In genomic region chr21:36060159-36060921, GRCh38 we compare ENCODE assay signal across 8 cellular contexts. TPM values are rescaled to one million over a fixed set of nuclear protein-coding genes. Genes with fewer than 3 reads are reported as not detected.
DNase-seq lines count a peak whose midpoint lies in the region; TF ChIP-seq lines count a peak whose summit lies in the region.

TSS of gene SETD4 (minus strand) at chr21:36060526. CDS start at chr21:36058888, 1,638 bp downstream.

- H3K27me3 Mint-ChIP-seq in neural progenitor cell (ENCODE audit: insufficient read depth, low read depth), result peaks cover 5% of the 10 kb centered on the region

- peaks cover 16% of the 10 kb centered on the region for H3K36me3 Mint-ChIP-seq in neural progenitor cell

- peak; percentile 81 to 94 for DNase-seq in HAP-1 (ENCODE audit: low spot score in 2 of 2)
- DNase-seq in MM.1S, result peak; percentile 95
- peak; percentile 97 for DNase-seq in SIG-M5 (lab: John Stamatoyannopoulos, UW)
- peak; percentile 81 for DNase-seq in activated gamma-delta T cell (lab: John Stamatoyannopoulos, UW)
- DNase-seq in foreskin fibroblast, result peak; percentile 89 to 96
- DNase-seq in neural progenitor cell (ENCODE audit: low spot score), result peak; percentile 94
- DNase-seq in stromal cell of bone marrow (ENCODE audit: low read depth), result peak; percentile 86

- H3K9me3 ChIP-seq in ES-I3 (ENCODE audit: control insufficient read depth, insufficient read depth, low read length) (no peaks in the 10 kb centered on the region), HAP-1 (no peaks in the 10 kb centered on the region), MM.1S (replicated peaks; ENCODE audit: insufficient read depth, low read length) (no peaks in the 10 kb centered on the region), neural progenitor cell (ENCODE audit: low read depth) (no peaks in the 10 kb centered on the region)

- no peaks in the 10 kb centered on the region for H3K4me1 ChIP-seq in ES-I3 (ENCODE audit: insufficient read depth, low read length)
- peaks cover 12% of the 10 kb centered on the region for H3K4me1 ChIP-seq in HAP-1
- peaks cover 10% of the 10 kb centered on the region; the same call in 1 of the 2 replicates for H3K4me1 ChIP-seq in MM.1S (ENCODE audit: low read length)
- peaks cover 8% of the 10 kb centered on the region for H3K4me1 ChIP-seq in neural progenitor cell

- no peak for TF ChIP-seq CTCF in MM.1S (IDR thresholded peaks at IDR 0.05; ENCODE audit: low read length)
- TF ChIP-seq CTCF in foreskin fibroblast (IDR thresholded peaks at IDR 0.05; ENCODE audit: low read depth, low read length), result no peak
- TF ChIP-seq CTCF in neural progenitor cell (IDR thresholded peaks at IDR 0.05), result no peak

- H3K27ac ChIP-seq in MM.1S (ENCODE audit: low read length) (peak within 1 kb of the TSS; percentile 77), neural progenitor cell (peak within 1 kb of the TSS; percentile 90)

- H3F3A ChIP-seq in MM.1S (ENCODE audit: insufficient read depth, low read length), result peaks cover 10% of the 10 kb centered on the region
- peaks cover 21% of the 10 kb centered on the region for H3F3A ChIP-seq in neural progenitor cell (ENCODE audit: low read depth)

- H3K4me3 Mint-ChIP-seq in neural progenitor cell, result peak within 1 kb of the TSS; percentile 96

- H3K79me2 ChIP-seq in MM.1S (ENCODE audit: low read length), result peaks cover 23% of the 10 kb centered on the region
- peaks cover 31% of the 10 kb centered on the region for H3K79me2 ChIP-seq in neural progenitor cell (ENCODE audit: low read depth)

- in situ Hi-C loops in HAP-1 (cut with MboI; ENCODE audit: low sequenced_read_pairs), result loop anchor here (25.0 kb wide), 1 partner anchor 1198 kb away; no protein-coding TSS in a partner anchor

- H3K36me3 ChIP-seq in ES-I3 (ENCODE audit: insufficient read depth, low read length) (peaks cover 10% of the 10 kb centered on the region), HAP-1 (replicated peaks) (peaks cover 25% of the 10 kb centered on the region), MM.1S (replicated peaks; ENCODE audit: insufficient read depth, low read length) (peaks cover 7% of the 10 kb centered on the region; the same call in 1 of the 2 replicates), neural progenitor cell (peaks cover 7% of the 10 kb centered on the region)

- H3K4me1 Mint-ChIP-seq in neural progenitor cell, result peaks cover 13% of the 10 kb centered on the region

- H3K9me2 ChIP-seq in MM.1S (replicated peaks; ENCODE audit: insufficient read depth, low read length), result no peaks in the 10 kb centered on the region

- H4K20me1 ChIP-seq in MM.1S (ENCODE audit: insufficient read depth, low read length), result no peaks in the 10 kb centered on the region
- no peaks in the 10 kb centered on the region for H4K20me1 ChIP-seq in neural progenitor cell (ENCODE audit: low read depth)

- peak within 1 kb of the TSS; percentile 90 for H3K9ac ChIP-seq in ES-I3 (ENCODE audit: low read depth, low read length)
- peak within 1 kb of the TSS; percentile 60 for H3K9ac ChIP-seq in MM.1S (ENCODE audit: low read length)
- H3K9ac ChIP-seq in neural progenitor cell, result peak within 1 kb of the TSS; percentile 42

- H3K4me3 ChIP-seq in HAP-1 (peak within 1 kb of the TSS; percentile 89), MM.1S (ENCODE audit: low read length) (peak within 1 kb of the TSS; percentile 78), foreskin fibroblast (ENCODE audit: low read depth in 1 of 2, low read length in 2 of 2) (peak within 1 kb of the TSS; percentile 73 to 99), neural progenitor cell (peak within 1 kb of the TSS; percentile 98)

- H3K27me3 ChIP-seq in HAP-1 (ENCODE audit: low read depth), result no peaks in the 10 kb centered on the region
- H3K27me3 ChIP-seq in MM.1S (replicated peaks; ENCODE audit: insufficient read depth, low read length), result no peaks in the 10 kb centered on the region
- no peaks in the 10 kb centered on the region for H3K27me3 ChIP-seq in neural progenitor cell

- peak within 1 kb of the TSS; percentile 81 for H3K27ac Mint-ChIP-seq in neural progenitor cell

- H3K4me2 ChIP-seq in MM.1S (ENCODE audit: low read depth, low read length), result peak within 1 kb of the TSS; percentile 72
- H3K4me2 ChIP-seq in neural progenitor cell, result peak within 1 kb of the TSS; percentile 85

- H2AFZ ChIP-seq in MM.1S (ENCODE audit: low read length) (peak within 1 kb of the TSS; percentile 81), neural progenitor cell (replicated peaks) (peak within 1 kb of the TSS; percentile 95)

- no peaks in the 10 kb centered on the region for H3K9me3 Mint-ChIP-seq in neural progenitor cell

RNA-seq across cellular contexts. Expression of gene SETD4, which starts in this region (rescaled TPM):
- total RNA-seq in neural progenitor cell (ENCODE audit: low replicate concordance), result 21.6 and 31.6 TPM in 2 replicates

Comparison
In these comparisons a context has a peak if more than half of its experiments do, and no peak if none do; other contexts are left out.
1. Peak in every context shown above with its lines: DNase-seq, H3K4me3 ChIP-seq and H3K27ac ChIP-seq.